Comparison of ENCODE assay signal across 20 cellular contexts in genomic region chr2:42653039-42653438, GRCh38.
DNase-seq lines count a peak whose midpoint lies in the region; ATAC-seq, FAIRE-seq and TF ChIP-seq lines count a peak whose summit lies in the region.
"Had no signal": no experiment of that assay in that cellular context is flagged by ENCODE, and none has a peak within 500 bp of the region (broad histone marks: within the 10 kb centered on the region; RNA-seq: fewer than 3 reads in every experiment).

No MANE protein-coding gene starts in this region.

- no peak overlapping the region for H3K27ac ChIP-seq in A549
- no peak overlapping the region for H3K27ac ChIP-seq in CD8-positive, alpha-beta T cell (ENCODE audit: low read depth, low read length)
- H3K27ac ChIP-seq: RWPE1 had no signal

- H3K4me3 Mint-ChIP-seq in CD8-positive, alpha-beta T cell, result no peak overlapping the region
- H3K4me3 Mint-ChIP-seq in activated naive CD8-positive, alpha-beta T cell, result no peak overlapping the region
- H3K4me3 Mint-ChIP-seq in mesothelial cell of epicardium, result no peak overlapping the region
- H3K4me3 Mint-ChIP-seq: CD14-positive monocyte had no signal

- no peaks in the 10 kb centered on the region for H3K27me3 Mint-ChIP-seq in CD8-positive, alpha-beta T cell (ENCODE audit: low read depth)
- H3K27me3 Mint-ChIP-seq in activated naive CD8-positive, alpha-beta T cell, result no peaks in the 10 kb centered on the region
- no peaks in the 10 kb centered on the region for H3K27me3 Mint-ChIP-seq in mesothelial cell of epicardium (ENCODE audit: low read depth)

- POLR2A ChIA-PET in A549 (lab: Yijun Ruan, JAX), result no interaction called here
- POLR2A ChIA-PET in CD8-positive, alpha-beta T cell (lab: Charles Lee), result no interaction called here

- DNase-seq in A549 (ENCODE audit: low read depth in 1 of 2, low spot score in 1 of 2), result no peak
- DNase-seq in CD8-positive, alpha-beta T cell, result no peak
- no peak for DNase-seq in mesothelial cell of epicardium (ENCODE audit: low spot score in 2 of 2, unreplicated experiment in 2 of 2)
- no peak for DNase-seq in activated CD4-positive, alpha-beta T cell treated with anti-CD3 and anti-CD28 coated beads for 48 hours
- DNase-seq: ACHN, AML-193, DMS53, HCEC 1CT, KG1, NCI-H1048, NCI-H1436 treated with DMSO at 0.1 percent for 48 hours, NCI-H2029 treated with DMSO at 0.1 percent for 48 hours, NCI-H2171 treated with DMSO at 0.1 percent for 48 hours, NCI-H446 treated with DMSO at 0.1 percent for 48 hours, PC-3 had no signal

- TF ChIP-seq RAD21 in A549 (conservative IDR thresholded peaks at IDR 0.05 in 1 of 2, IDR thresholded peaks at IDR 0.05 in 1 of 2), result no peak

- CTCF ChIA-PET in A549 (lab: Yijun Ruan, JAX), result interaction anchor here (1.5 to 3.1 kb wide), 2 partner anchors 10 to 14 kb away, joined by 4 to 28 read pairs; no protein-coding TSS in a partner anchor
- CTCF ChIA-PET in CD8-positive, alpha-beta T cell (lab: Charles Lee), result interaction anchor here (1.2 kb wide), 1 partner anchor 10 kb away, joined by 3 read pairs; no protein-coding TSS in a partner anchor

- TF ChIP-seq EP300 in A549 (IDR thresholded peaks at IDR 0.05), result no peak

- TF ChIP-seq CTCF in A549 (IDR thresholded peaks at IDR 0.05) (no peak), mesothelial cell of epicardium (IDR thresholded peaks at IDR 0.05; ENCODE audit: unreplicated experiment) (no peak)
- TF ChIP-seq CTCF in CD8-positive, alpha-beta T cell (IDR thresholded peaks at IDR 0.05), result no peak

- ATAC-seq in A549, result no peak
- no peak for ATAC-seq in CD8-positive, alpha-beta T cell
- ATAC-seq in GM19467 (IDR thresholded peaks at IDR 0.05; ENCODE audit: unreplicated experiment), result no peak
- no peak for ATAC-seq in HG02884 (IDR thresholded peaks at IDR 0.05; ENCODE audit: unreplicated experiment)

- H3K4me1 Mint-ChIP-seq in CD8-positive, alpha-beta T cell (ENCODE audit: low read depth), result peaks cover 64% of the 10 kb centered on the region
- peaks cover 73% of the 10 kb centered on the region for H3K4me1 Mint-ChIP-seq in activated naive CD8-positive, alpha-beta T cell (ENCODE audit: low read depth)
- H3K4me1 Mint-ChIP-seq in mesothelial cell of epicardium, result peaks cover 9% of the 10 kb centered on the region

- no peak overlapping the region for H3K4me2 ChIP-seq in A549

- H3K4me3 ChIP-seq in A549, result no peak overlapping the region
- no peak overlapping the region for H3K4me3 ChIP-seq in CD8-positive, alpha-beta T cell (ENCODE audit: low read depth, low read length)

- H3K27me3 ChIP-seq in CD8-positive, alpha-beta T cell (ENCODE audit: insufficient read depth, low read length), result no peaks in the 10 kb centered on the region

- no peaks in the 10 kb centered on the region for H3K9me3 Mint-ChIP-seq in CD8-positive, alpha-beta T cell
- H3K9me3 Mint-ChIP-seq in activated naive CD8-positive, alpha-beta T cell (ENCODE audit: low read depth), result no peaks in the 10 kb centered on the region
- H3K9me3 Mint-ChIP-seq in mesothelial cell of epicardium, result no peaks in the 10 kb centered on the region
- H3K9me3 Mint-ChIP-seq: CD14-positive monocyte had no signal

- H3K27ac Mint-ChIP-seq in CD8-positive, alpha-beta T cell, result peak overlapping the region; percentile 73
- peak overlapping the region; percentile 76 for H3K27ac Mint-ChIP-seq in activated naive CD8-positive, alpha-beta T cell
- peak overlapping the region; percentile 23 for H3K27ac Mint-ChIP-seq in mesothelial cell of epicardium
- H3K27ac Mint-ChIP-seq: CD14-positive monocyte had no signal

- H3K4me1 ChIP-seq in A549, result no peaks in the 10 kb centered on the region
- H3K4me1 ChIP-seq in CD8-positive, alpha-beta T cell (ENCODE audit: insufficient read depth, low read length), result peaks cover 74% of the 10 kb centered on the region

- intact Hi-C loops in CD8-positive, alpha-beta T cell (cut with DNase I, micrococcal nuclease), result loop anchor here in 1 of 2 experiments (10.0 kb wide), 1 partner anchor 152 kb away; no protein-coding TSS in a partner anchor

- TF ChIP-seq POLR2A in A549 (IDR thresholded peaks at IDR 0.05; ENCODE audit: low read length), result no peak

- H3K36me3 ChIP-seq in CD8-positive, alpha-beta T cell (ENCODE audit: insufficient read depth, low read length), result no peaks in the 10 kb centered on the region

- H3K36me3 Mint-ChIP-seq in CD8-positive, alpha-beta T cell, result peaks cover 7% of the 10 kb centered on the region
- H3K36me3 Mint-ChIP-seq in activated naive CD8-positive, alpha-beta T cell, result peaks cover 4% of the 10 kb centered on the region
- peaks cover 17% of the 10 kb centered on the region for H3K36me3 Mint-ChIP-seq in mesothelial cell of epicardium

- FAIRE-seq in A549 (lab: Jason Lieb, UNC), result no peak

- 87% methylated on average over 5 of the region's 5 CpGs for WGBS in A549 (ENCODE audit: missing lambda C conversion rate)

- no peaks in the 10 kb centered on the region for H3K9me3 ChIP-seq in A549
- H3K9me3 ChIP-seq in CD8-positive, alpha-beta T cell (ENCODE audit: low read length), result no peaks in the 10 kb centered on the region

TF ChIP-seq in A549, 52 proteins besides CTCF, POLR2A, EP300 and RAD21:
- TF ChIP-seq MAZ (IDR thresholded peaks at IDR 0.05; ENCODE audit: borderline replicate concordance, low read depth, low read length) (no peak), MAFK (IDR thresholded peaks at IDR 0.05; ENCODE audit: partially characterized antibody) (peak; percentile 53)

Comparison
In these comparisons a context has a peak if more than half of its experiments do, and no peak if none do; other contexts are left out.
1. H3K27ac Mint-ChIP-seq: peak in every context shown above with its lines; median percentile 76 in activated naive CD8-positive, alpha-beta T cell; 73 in CD8-positive, alpha-beta T cell; 23 in mesothelial cell of epicardium.